ENCODE assay signal across 31 cellular contexts in the genomic region with DNA sequence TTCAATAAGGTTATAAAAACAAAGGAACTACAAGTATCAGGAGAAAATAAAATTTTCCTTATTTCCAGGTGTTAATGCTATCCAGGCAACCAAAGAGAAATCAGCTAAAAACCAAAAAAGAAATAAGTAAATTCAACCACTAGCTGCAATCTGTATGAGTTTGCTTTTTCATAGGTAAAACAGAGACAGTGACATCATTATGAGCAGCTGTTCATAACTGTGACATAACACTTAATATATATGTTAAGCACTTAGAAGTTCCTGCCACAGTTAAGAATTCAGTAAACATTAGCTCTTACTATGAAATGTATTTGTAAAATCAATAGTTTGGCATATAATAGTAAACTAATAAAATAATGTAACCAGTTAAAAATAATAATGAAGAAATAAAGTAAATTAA. TPM values are rescaled to one million over a fixed set of nuclear protein-coding genes. Genes with fewer than 3 reads are reported as not detected.
"Had no signal": no experiment of that assay in that cellular context is flagged by ENCODE, and none has a peak within 500 bp of the region (broad histone marks: within the 10 kb centered on the region; RNA-seq: fewer than 3 reads in every experiment).

No MANE protein-coding gene starts in this region.

- H3K36me3 Mint-ChIP-seq: activated naive CD4-positive, alpha-beta T cell treated with anti-CD3 and anti-CD28 coated beads, Interleukin-2, amount 50 U/mL, for 72 hours had no signal

- H3K9ac ChIP-seq: KMS-11 had no signal

- H3K4me1 Mint-ChIP-seq: activated CD4-positive, alpha-beta T cell treated with anti-CD3 and anti-CD28 coated beads, Interleukin-2, amount 10 ng/mL, durations not matched to agents 7 days and 5 days had no signal

- FAIRE-seq: bronchial epithelial cell, colon, RCC 7860 had no signal

- H3K4me1 ChIP-seq: adrenal gland had no signal

- H3K27me3 ChIP-seq: adrenal gland had no signal

- H3K4me2 ChIP-seq: KMS-11, PC-9 had no signal

- ATAC-seq: activated naive CD4-positive, alpha-beta T cell treated with anti-CD3 and anti-CD28 coated beads, Interleukin-2, amount 50 U/mL, for 72 hours; activated T-cell treated with anti-CD3 and anti-CD28 coated beads, Interleukin-2, amount 50 U/mL, for 4 hours had no signal

- H3K9me3 ChIP-seq: adrenal gland had no signal

- DNase-seq: activated CD4-positive, alpha-beta T cell treated with anti-CD3 and anti-CD28 coated beads, Interleukin-2, amount 10 ng/mL, durations not matched to agents 7 days and 5 days; activated CD4-positive, alpha-beta T cell treated with anti-CD3 and anti-CD28 coated beads, Interleukin-2, amount 50 U/mL, for 48 hours; activated CD4-positive, CD25-positive, alpha-beta regulatory T cell; activated CD8-positive, alpha-beta memory T cell treated with anti-CD3 and anti-CD28 coated beads, Interleukin-2, amount 50 U/mL, for 4 hours; activated gamma-delta T cell treated with Interleukin-2 at 50 U/mL for 16 hours; activated naive CD4-positive, alpha-beta T cell treated with anti-CD3 and anti-CD28 coated beads for 36 hours; activated T-cell treated with anti-CD3 and anti-CD28 coated beads for 4 hours; activated T-cell treated with anti-CD3 and anti-CD28 coated beads, Interleukin-2, amount 50 U/mL, for 4 hours; caudate nucleus; NCI-H1105 treated with DMSO at 0.1 percent for 48 hours; NCI-H1436; NCI-H1694 treated with DMSO at 0.1 percent for 48 hours; NCI-H2029; NCI-H345; NCI-H524 treated with DMSO at 0.1 percent for 48 hours; SIG-M5; SW 1271; T-helper 1 cell; T-helper 2 cell; T-helper 9 cell had no signal

- H3K27ac ChIP-seq: adrenal gland, KMS-11, PC-9, VCaP had no signal

- H3K9me3 Mint-ChIP-seq: activated CD4-positive, alpha-beta T cell treated with anti-CD3 and anti-CD28 coated beads, Interleukin-2, amount 10 ng/mL, durations not matched to agents 7 days and 5 days; activated naive CD4-positive, alpha-beta T cell treated with anti-CD3 and anti-CD28 coated beads for 36 hours; activated naive CD4-positive, alpha-beta T cell treated with anti-CD3 and anti-CD28 coated beads, Interleukin-2, amount 50 U/mL, for 72 hours; activated T-cell treated with anti-CD3 and anti-CD28 coated beads, Interleukin-2, amount 50 U/mL, for 4 hours; activated T-helper 1 cell treated with anti-CD3 and anti-CD28 coated beads, Interleukin-12 subunit alpha, Interleukin-12 subunit beta, Interleukin-2, Interleukin-4 antibody, amounts not matched to agents 30 ng/mL and 10 ng/mL and 1 ng/mL, durations not matched to agents 14 hours and 24 hours and 36 hours; brain had no signal

- H2AFZ ChIP-seq: PC-9 had no signal

- H3K4me3 ChIP-seq: adrenal gland, PC-9 had no signal

- H3K27me3 Mint-ChIP-seq: activated CD4-positive, alpha-beta T cell treated with anti-CD3 and anti-CD28 coated beads, Interleukin-2, amount 10 ng/mL, durations not matched to agents 7 days and 5 days; brain had no signal

- H3K4me3 Mint-ChIP-seq: activated CD4-positive, alpha-beta T cell treated with anti-CD3 and anti-CD28 coated beads, Interleukin-2, amount 10 ng/mL, durations not matched to agents 7 days and 5 days; activated naive CD4-positive, alpha-beta T cell treated with anti-CD3 and anti-CD28 coated beads for 36 hours; activated T-cell treated with anti-CD3 and anti-CD28 coated beads, Interleukin-2, amount 50 U/mL, for 4 hours; activated T-helper 1 cell treated with anti-CD3 and anti-CD28 coated beads, Interleukin-12 subunit alpha, Interleukin-12 subunit beta, Interleukin-2, Interleukin-4 antibody, amounts not matched to agents 30 ng/mL and 10 ng/mL and 1 ng/mL, durations not matched to agents 14 hours and 24 hours and 36 hours; brain had no signal

- H3K27ac Mint-ChIP-seq: activated CD4-positive, alpha-beta T cell treated with anti-CD3 and anti-CD28 coated beads, Interleukin-2, amount 10 ng/mL, durations not matched to agents 7 days and 5 days; activated naive CD4-positive, alpha-beta T cell treated with anti-CD3 and anti-CD28 coated beads for 36 hours; activated naive CD4-positive, alpha-beta T cell treated with anti-CD3 and anti-CD28 coated beads, Interleukin-2, amount 50 U/mL, for 72 hours; activated T-helper 1 cell treated with anti-CD3 and anti-CD28 coated beads, Interleukin-12 subunit alpha, Interleukin-12 subunit beta, Interleukin-2, Interleukin-4 antibody, amounts not matched to agents 30 ng/mL and 10 ng/mL and 1 ng/mL, durations not matched to agents 14 hours and 24 hours and 36 hours had no signal

RNA-seq across cellular contexts. Expression of gene PDLIM4, which starts 50.7 kb away (rescaled TPM):
- total RNA-seq: activated CD4-positive, alpha-beta T cell treated with anti-CD3 and anti-CD28 coated beads, Interleukin-2, amount 10 ng/mL, durations not matched to agents 7 days and 5 days; activated naive CD4-positive, alpha-beta T cell treated with anti-CD3 and anti-CD28 coated beads for 36 hours; activated naive CD4-positive, alpha-beta T cell treated with anti-CD3 and anti-CD28 coated beads, Interleukin-2, amount 50 U/mL, for 72 hours; NCI-H460 had no signal
